Comparison of ENCODE assay signal across 8 cellular contexts in genomic region chr12:14769462-14769836, GRCh38. TPM values are rescaled to one million over a fixed set of nuclear protein-coding genes. Genes with fewer than 3 reads are reported as not detected.
DNase-seq lines count a peak whose midpoint lies in the region; ATAC-seq and TF ChIP-seq lines count a peak whose summit lies in the region.

No MANE protein-coding gene starts in this region.

- H3K36me3 ChIP-seq in HUES6 (ENCODE audit: control insufficient read depth, insufficient read depth, low read length), result peaks cover 10% of the 10 kb centered on the region; the same call in 1 of the 2 replicates
- no peaks in the 10 kb centered on the region for H3K36me3 ChIP-seq in adrenal gland (replicated peaks in 1 of 2)

- H3K27me3 ChIP-seq in HUES6 (ENCODE audit: control insufficient read depth, insufficient read depth, low read length) (no peaks in the 10 kb centered on the region), adrenal gland (no peaks in the 10 kb centered on the region)

- intact Hi-C loops in Right ventricle myocardium superior (cut with DNase I) (no loop called here), Right ventricle myocardium inferior (cut with DNase I) (no loop called here), adrenal gland (cut with DNase I) (no loop called here)

- DNase-seq in Right ventricle myocardium superior (peak; percentile 59), Right ventricle myocardium inferior (ENCODE audit: missing footprints) (no peak), adrenal gland (peak in 6 of 7 donors; percentile 40 to 75 (median 52)), iris pigment epithelial cell (ENCODE audit: low read depth) (peak; percentile 27), cerebellar cortex (ENCODE audit: low spot score) (no peak)
- DNase-seq in stimulated activated naive CD8-positive, alpha-beta T cell treated with anti-CD3 and anti-CD28 coated beads, Interleukin-15, Interleukin-2, amounts not matched to agents 100 U/mL and 50 U/mL, for 24 hours, result no peak

- TF ChIP-seq POLR2A in adrenal gland (IDR thresholded peaks at IDR 0.05), result no peak

- peak overlapping the region; percentile 74 for H3K4me3 ChIP-seq in HUES6 (ENCODE audit: low read depth, low read length)
- H3K4me3 ChIP-seq in adrenal gland, result peak overlapping the region; percentile 65 to 92 (median 81)

- H3K9ac ChIP-seq in HUES6 (ENCODE audit: low read length), result peak overlapping the region; percentile 96

- H3K27ac ChIP-seq in HUES6 (ENCODE audit: low read depth, low read length) (peak overlapping the region; percentile 88; the same call in 1 of the 2 replicates), adrenal gland (peak overlapping the region; percentile 87 to 99 (median 95))

- WGBS in adrenal gland, 4 donors, result 1 to 3% (median 2%) methylated on average over 16 to 19 of the region's 19 CpGs

- ATAC-seq in Right ventricle myocardium superior (ENCODE audit: poor library complexity), result peak; percentile 8
- no peak for ATAC-seq in Right ventricle myocardium inferior
- peak; percentile 0 for ATAC-seq in stimulated activated naive CD8-positive, alpha-beta T cell treated with anti-CD3 and anti-CD28 coated beads, Interleukin-15, Interleukin-2, amounts not matched to agents 100 U/mL and 50 U/mL, for 24 hours
- ATAC-seq in HG02981 (IDR thresholded peaks at IDR 0.05; ENCODE audit: unreplicated experiment), result no peak

- no peaks in the 10 kb centered on the region; the same call in 1 of the 2 replicates for H3K9me3 ChIP-seq in HUES6 (ENCODE audit: control insufficient read depth, insufficient read depth, low read depth, low read length)
- no peaks in the 10 kb centered on the region for H3K9me3 ChIP-seq in adrenal gland (replicated peaks in 1 of 3)

- TF ChIP-seq CTCF in adrenal gland (IDR thresholded peaks at IDR 0.05), result no peak

- H3K4me1 ChIP-seq in HUES6 (ENCODE audit: control insufficient read depth, insufficient read depth, low read length) (no peaks in the 10 kb centered on the region), adrenal gland (replicated peaks in 1 of 2) (peaks cover 4 to 24% of the 10 kb centered on the region in 2 donors)

RNA-seq across cellular contexts. Expression of gene WBP11, which starts 33.8 kb away (rescaled TPM):
- total RNA-seq in Right ventricle myocardium superior (45.7 TPM), Right ventricle myocardium inferior (48.0 TPM), adrenal gland (100 to 1,000 TPM in 1 of 8 donors, 10 to 100 TPM in 7; 11.5 to 103 (median 43.3) TPM)
- polyA plus RNA-seq in adrenal gland, result 100 to 1,000 TPM in 1 of 3 donors, 10 to 100 TPM in 2; 16.6 to 112 (median 20.2) TPM

RNA-seq across cellular contexts. Expression of gene C12orf60, which starts 34.0 kb away (rescaled TPM):
- total RNA-seq in Right ventricle myocardium superior, result 1.6 TPM
- total RNA-seq in Right ventricle myocardium inferior, result 2.0 TPM
- 1 to 10 TPM; 2.6 to 9.3 (median 4.5) TPM for total RNA-seq in adrenal gland
- 10 to 100 TPM in 1 of 3 donors, 1 to 10 TPM in 2; 3.1 to 12.5 (median 4.8) TPM for polyA plus RNA-seq in adrenal gland

RNA-seq across cellular contexts. Expression of gene SMCO3, which starts 44.5 kb away (rescaled TPM):
- total RNA-seq in Right ventricle myocardium superior (not detected), Right ventricle myocardium inferior (0.30 TPM), adrenal gland (under 1 TPM in 6 of 8 donors, not detected in 2; 0.21 to 0.41 (median 0.28) TPM)
- polyA plus RNA-seq in adrenal gland, result under 1 TPM in 2 of 3 donors, not detected in 1; 0.20 to 0.24 TPM

Comparison
In these comparisons a context has a peak if more than half of its experiments do, and no peak if none do; other contexts are left out.
1. ATAC-seq: peak in Right ventricle myocardium superior (single experiment) and stimulated activated naive CD8-positive, alpha-beta T cell treated with anti-CD3 and anti-CD28 coated beads, Interleukin-15, Interleukin-2, amounts not matched to agents 100 U/mL and 50 U/mL, for 24 hours (single experiment); none in Right ventricle myocardium inferior (single experiment) and HG02981 (single experiment).
2. DNase-seq: peak in Right ventricle myocardium superior (single experiment), adrenal gland (6 of 7) and iris pigment epithelial cell (single experiment); none in Right ventricle myocardium inferior (single experiment), stimulated activated naive CD8-positive, alpha-beta T cell treated with anti-CD3 and anti-CD28 coated beads, Interleukin-15, Interleukin-2, amounts not matched to agents 100 U/mL and 50 U/mL, for 24 hours (single experiment) and cerebellar cortex (single experiment).